Comparison of ENCODE assay signal across 1 cellular context in the genomic region with DNA sequence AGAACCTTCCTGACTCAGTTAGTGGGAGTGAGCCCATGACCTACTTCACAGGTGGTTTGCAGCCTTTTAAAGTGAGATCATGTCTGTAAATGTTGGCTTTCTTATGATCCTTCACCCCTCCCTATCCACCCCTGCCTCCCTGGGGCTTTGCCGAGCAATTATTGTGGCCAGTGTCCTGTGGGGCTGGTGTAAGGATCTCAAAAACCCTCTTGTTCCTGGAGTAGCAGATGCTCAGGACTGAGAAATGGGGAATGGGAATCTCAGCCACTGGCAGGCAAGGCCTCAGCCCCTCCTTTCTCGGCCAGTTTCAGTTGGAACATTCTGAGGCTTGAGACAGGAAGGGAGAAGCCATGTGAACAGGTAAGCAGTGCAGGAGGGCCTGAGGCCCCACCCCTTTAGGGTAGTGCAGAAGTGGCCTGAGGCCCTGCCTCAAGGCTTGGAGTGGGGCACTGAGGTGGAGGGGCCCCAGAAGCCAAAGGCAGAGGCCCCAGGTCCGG.
TF ChIP-seq lines count a peak whose summit lies in the region.

No MANE protein-coding gene starts in this region.

TF ChIP-seq in SK-N-SH, 30 proteins besides CTCF, POLR2A, EP300 and RAD21 (continued from another document):
- TF ChIP-seq EZH2phosphoT487 (IDR thresholded peaks at IDR 0.05; ENCODE audit: borderline replicate concordance, low read depth) = no peak
- no peak for TF ChIP-seq MXI1 (IDR thresholded peaks at IDR 0.05; ENCODE audit: low read depth, low read length)
- TF ChIP-seq FOSL2 (IDR thresholded peaks at IDR 0.05; ENCODE audit: borderline replicate concordance, low read depth) = no peak
- TF ChIP-seq SIN3A (IDR thresholded peaks at IDR 0.05; ENCODE audit: borderline replicate concordance, low read depth, low read length) = no peak
- TF ChIP-seq, protein P1, sequence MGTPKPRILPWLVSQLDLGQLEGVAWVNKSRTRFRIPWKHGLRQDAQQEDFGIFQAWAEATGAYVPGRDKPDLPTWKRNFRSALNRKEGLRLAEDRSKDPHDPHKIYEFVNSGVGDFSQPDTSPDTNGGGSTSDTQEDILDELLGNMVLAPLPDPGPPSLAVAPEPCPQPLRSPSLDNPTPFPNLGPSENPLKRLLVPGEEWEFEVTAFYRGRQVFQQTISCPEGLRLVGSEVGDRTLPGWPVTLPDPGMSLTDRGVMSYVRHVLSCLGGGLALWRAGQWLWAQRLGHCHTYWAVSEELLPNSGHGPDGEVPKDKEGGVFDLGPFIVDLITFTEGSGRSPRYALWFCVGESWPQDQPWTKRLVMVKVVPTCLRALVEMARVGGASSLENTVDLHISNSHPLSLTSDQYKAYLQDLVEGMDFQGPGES (IDR thresholded peaks at IDR 0.05; ENCODE audit: low read depth, low read length) = no peak
- TF ChIP-seq PBX3 (IDR thresholded peaks at IDR 0.05) = no peak
- TF ChIP-seq TCF12 (IDR thresholded peaks at IDR 0.05) = no peak
- TF ChIP-seq RCOR1 (IDR thresholded peaks at IDR 0.05; ENCODE audit: low read length) = no peak
- TF ChIP-seq FOXM1 (IDR thresholded peaks at IDR 0.05; ENCODE audit: low read depth) = no peak
- no peak for TF ChIP-seq CHD2 (IDR thresholded peaks at IDR 0.05; ENCODE audit: low read length, partially characterized antibody)
